ENCODE assay signal across 1 cellular context in genomic region chr20:35741892-35742740, GRCh38.
TF ChIP-seq lines count a peak whose summit lies in the region.

TSS of gene RBM39 (minus strand) at chr20:35742260. CDS start at chr20:35740874, 1,386 bp downstream.

TF ChIP-seq in HepG2, 621 proteins besides CTCF, POLR2A, EP300 and RAD21 (continued from another document and continues in another):
- TF ChIP-seq REST (IDR thresholded peaks at IDR 0.05; ENCODE audit: borderline replicate concordance in 1 of 2, low read depth in 1 of 2, low read length in 2 of 2) (peak in 1 of 2 experiments; percentile 84; a peak in 2 of 4 replicates), JUN (CRISPR knock-in tag; IDR thresholded peaks at IDR 0.05) (peak; percentile 59; the same call in 1 of the 2 replicates), ATM (IDR thresholded peaks at IDR 0.05; ENCODE audit: borderline replicate concordance) (no peak), ZNF326 (CRISPR knock-in tag; IDR thresholded peaks at IDR 0.05; ENCODE audit: borderline replicate concordance) (no peak), KLF13 (CRISPR knock-in tag; IDR thresholded peaks at IDR 0.05) (no peak; the same call in 1 of the 2 replicates), MEIS1 (CRISPR knock-in tag; IDR thresholded peaks at IDR 0.05; ENCODE audit: borderline replicate concordance) (peak; percentile 96), FIP1L1 (IDR thresholded peaks at IDR 0.05; ENCODE audit: borderline replicate concordance, insufficient read depth, low read depth, low read length) (peak; percentile 83; the same call in 1 of the 2 replicates), ZNF138 (CRISPR knock-in tag; IDR thresholded peaks at IDR 0.05; ENCODE audit: low read depth) (peak; percentile 99), NFATC3 (CRISPR knock-in tag; IDR thresholded peaks at IDR 0.05) (peak; percentile 95; the same call in 1 of the 2 replicates), MED13 (CRISPR knock-in tag; IDR thresholded peaks at IDR 0.05) (peak; percentile 96), ARNT2 (CRISPR knock-in tag; IDR thresholded peaks at IDR 0.05; ENCODE audit: low read depth) (peak; percentile 100), DNMT1 (CRISPR knock-in tag; IDR thresholded peaks at IDR 0.05) (no peak), HES4 (CRISPR knock-in tag; IDR thresholded peaks at IDR 0.05; ENCODE audit: borderline replicate concordance) (peak; percentile 99), AHR (CRISPR knock-in tag; IDR thresholded peaks at IDR 0.05) (peak; percentile 99), FOXM1 (CRISPR knock-in tag; IDR thresholded peaks at IDR 0.05) (peak; percentile 82; the same call in 1 of the 2 replicates), ZNF652 (CRISPR knock-in tag; IDR thresholded peaks at IDR 0.05; ENCODE audit: borderline replicate concordance, low read depth) (peak; percentile 52; the same call in 1 of the 2 replicates), MXI1 (IDR thresholded peaks at IDR 0.05; ENCODE audit: borderline replicate concordance, low read depth, low read length) (peak; percentile 99), PAX8 (CRISPR knock-in tag; IDR thresholded peaks at IDR 0.05; ENCODE audit: borderline replicate concordance) (peak; percentile 99), ZNF678 (CRISPR knock-in tag; IDR thresholded peaks at IDR 0.05) (peak; percentile 91; the same call in 1 of the 2 replicates), ZKSCAN1 (IDR thresholded peaks at IDR 0.05; ENCODE audit: low read length) (no peak; the same call in 1 of the 2 replicates), TEAD2 (CRISPR knock-in tag; IDR thresholded peaks at IDR 0.05) (peak; percentile 91), RBM39 (IDR thresholded peaks at IDR 0.05; ENCODE audit: low read depth, low read length, poor library complexity, severe bottlenecking) (peak; percentile 100), ZFP36 (IDR thresholded peaks at IDR 0.05; ENCODE audit: borderline replicate concordance, low read depth, low read length, partially characterized antibody) (no peak), ZNF513 (CRISPR knock-in tag; conservative IDR thresholded peaks at IDR 0.05) (0 out of 2 replicates have a peak, but pooled peaks have one; percentile 88), MTA1 (CRISPR knock-in tag; IDR thresholded peaks at IDR 0.05; ENCODE audit: borderline replicate concordance) (peak; percentile 88), ZBTB33 (CRISPR knock-in tag; IDR thresholded peaks at IDR 0.05) (peak; percentile 72), ISX (CRISPR knock-in tag; conservative IDR thresholded peaks at IDR 0.05) (peak; percentile 99), RAD51 (IDR thresholded peaks at IDR 0.05; ENCODE audit: borderline replicate concordance) (no peak), DRAP1 (CRISPR knock-in tag; IDR thresholded peaks at IDR 0.05) (peak; percentile 97), ZNF34 (CRISPR knock-in tag; IDR thresholded peaks at IDR 0.05; ENCODE audit: borderline replicate concordance) (peak; percentile 91), ZFP41 (CRISPR knock-in tag; IDR thresholded peaks at IDR 0.05; ENCODE audit: borderline replicate concordance) (peak; percentile 94), PHF20 (CRISPR knock-in tag; IDR thresholded peaks at IDR 0.05) (peak; percentile 89), KDM4B (CRISPR knock-in tag; IDR thresholded peaks at IDR 0.05) (peak; percentile 99; the same call in 1 of the 2 replicates), ETV5 (CRISPR knock-in tag; IDR thresholded peaks at IDR 0.05; ENCODE audit: borderline replicate concordance) (peak; percentile 67), HOXA7 (CRISPR knock-in tag; IDR thresholded peaks at IDR 0.05) (peak; percentile 38; the same call in 1 of the 2 replicates)
- TF ChIP-seq, protein P1, sequence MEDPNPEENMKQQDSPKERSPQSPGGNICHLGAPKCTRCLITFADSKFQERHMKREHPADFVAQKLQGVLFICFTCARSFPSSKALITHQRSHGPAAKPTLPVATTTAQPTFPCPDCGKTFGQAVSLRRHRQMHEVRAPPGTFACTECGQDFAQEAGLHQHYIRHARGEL (CRISPR knock-in tag; IDR thresholded peaks at IDR 0.05), result no peak
- TF ChIP-seq, protein P2, sequence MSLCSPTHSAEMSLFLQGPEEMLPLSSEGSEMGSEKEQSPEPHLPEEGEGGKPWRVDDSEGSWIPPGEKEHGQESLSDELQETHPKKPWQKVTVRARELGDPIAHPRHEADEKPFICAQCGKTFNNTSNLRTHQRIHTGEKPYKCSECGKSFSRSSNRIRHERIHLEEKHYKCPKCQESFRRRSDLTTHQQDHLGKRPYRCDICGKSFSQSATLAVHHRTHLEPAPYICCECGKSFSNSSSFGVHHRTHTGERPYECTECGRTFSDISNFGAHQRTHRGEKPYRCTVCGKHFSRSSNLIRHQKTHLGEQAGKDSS (CRISPR knock-in tag; IDR thresholded peaks at IDR 0.05; ENCODE audit: borderline replicate concordance, low read depth), result peak; percentile 35
- TF ChIP-seq, protein P3, sequence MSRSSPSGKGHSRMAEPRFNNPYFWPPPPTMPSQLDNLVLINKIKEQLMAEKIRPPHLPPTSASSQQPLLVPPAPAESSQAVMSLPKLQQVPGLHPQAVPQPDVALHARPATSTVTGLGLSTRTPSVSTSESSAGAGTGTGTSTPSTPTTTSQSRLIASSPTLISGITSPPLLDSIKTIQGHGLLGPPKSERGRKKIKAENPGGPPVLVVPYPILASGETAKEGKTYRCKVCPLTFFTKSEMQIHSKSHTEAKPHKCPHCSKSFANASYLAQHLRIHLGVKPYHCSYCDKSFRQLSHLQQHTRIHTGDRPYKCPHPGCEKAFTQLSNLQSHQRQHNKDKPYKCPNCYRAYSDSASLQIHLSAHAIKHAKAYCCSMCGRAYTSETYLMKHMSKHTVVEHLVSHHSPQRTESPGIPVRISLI (CRISPR knock-in tag; IDR thresholded peaks at IDR 0.05; ENCODE audit: borderline replicate concordance), result peak; percentile 64
- TF ChIP-seq, protein P4, sequence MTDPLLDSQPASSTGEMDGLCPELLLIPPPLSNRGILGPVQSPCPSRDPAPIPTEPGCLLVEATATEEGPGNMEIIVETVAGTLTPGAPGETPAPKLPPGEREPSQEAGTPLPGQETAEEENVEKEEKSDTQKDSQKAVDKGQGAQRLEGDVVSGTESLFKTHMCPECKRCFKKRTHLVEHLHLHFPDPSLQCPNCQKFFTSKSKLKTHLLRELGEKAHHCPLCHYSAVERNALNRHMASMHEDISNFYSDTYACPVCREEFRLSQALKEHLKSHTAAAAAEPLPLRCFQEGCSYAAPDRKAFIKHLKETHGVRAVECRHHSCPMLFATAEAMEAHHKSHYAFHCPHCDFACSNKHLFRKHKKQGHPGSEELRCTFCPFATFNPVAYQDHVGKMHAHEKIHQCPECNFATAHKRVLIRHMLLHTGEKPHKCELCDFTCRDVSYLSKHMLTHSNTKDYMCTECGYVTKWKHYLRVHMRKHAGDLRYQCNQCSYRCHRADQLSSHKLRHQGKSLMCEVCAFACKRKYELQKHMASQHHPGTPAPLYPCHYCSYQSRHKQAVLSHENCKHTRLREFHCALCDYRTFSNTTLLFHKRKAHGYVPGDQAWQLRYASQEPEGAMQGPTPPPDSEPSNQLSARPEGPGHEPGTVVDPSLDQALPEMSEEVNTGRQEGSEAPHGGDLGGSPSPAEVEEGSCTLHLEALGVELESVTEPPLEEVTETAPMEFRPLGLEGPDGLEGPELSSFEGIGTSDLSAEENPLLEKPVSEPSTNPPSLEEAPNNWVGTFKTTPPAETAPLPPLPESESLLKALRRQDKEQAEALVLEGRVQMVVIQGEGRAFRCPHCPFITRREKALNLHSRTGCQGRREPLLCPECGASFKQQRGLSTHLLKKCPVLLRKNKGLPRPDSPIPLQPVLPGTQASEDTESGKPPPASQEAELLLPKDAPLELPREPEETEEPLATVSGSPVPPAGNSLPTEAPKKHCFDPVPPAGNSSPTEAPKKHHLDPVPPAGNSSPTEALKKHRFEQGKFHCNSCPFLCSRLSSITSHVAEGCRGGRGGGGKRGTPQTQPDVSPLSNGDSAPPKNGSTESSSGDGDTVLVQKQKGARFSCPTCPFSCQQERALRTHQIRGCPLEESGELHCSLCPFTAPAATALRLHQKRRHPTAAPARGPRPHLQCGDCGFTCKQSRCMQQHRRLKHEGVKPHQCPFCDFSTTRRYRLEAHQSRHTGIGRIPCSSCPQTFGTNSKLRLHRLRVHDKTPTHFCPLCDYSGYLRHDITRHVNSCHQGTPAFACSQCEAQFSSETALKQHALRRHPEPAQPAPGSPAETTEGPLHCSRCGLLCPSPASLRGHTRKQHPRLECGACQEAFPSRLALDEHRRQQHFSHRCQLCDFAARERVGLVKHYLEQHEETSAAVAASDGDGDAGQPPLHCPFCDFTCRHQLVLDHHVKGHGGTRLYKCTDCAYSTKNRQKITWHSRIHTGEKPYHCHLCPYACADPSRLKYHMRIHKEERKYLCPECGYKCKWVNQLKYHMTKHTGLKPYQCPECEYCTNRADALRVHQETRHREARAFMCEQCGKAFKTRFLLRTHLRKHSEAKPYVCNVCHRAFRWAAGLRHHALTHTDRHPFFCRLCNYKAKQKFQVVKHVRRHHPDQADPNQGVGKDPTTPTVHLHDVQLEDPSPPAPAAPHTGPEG (CRISPR knock-in tag; IDR thresholded peaks at IDR 0.05), result peak; percentile 94
- TF ChIP-seq, protein P5, sequence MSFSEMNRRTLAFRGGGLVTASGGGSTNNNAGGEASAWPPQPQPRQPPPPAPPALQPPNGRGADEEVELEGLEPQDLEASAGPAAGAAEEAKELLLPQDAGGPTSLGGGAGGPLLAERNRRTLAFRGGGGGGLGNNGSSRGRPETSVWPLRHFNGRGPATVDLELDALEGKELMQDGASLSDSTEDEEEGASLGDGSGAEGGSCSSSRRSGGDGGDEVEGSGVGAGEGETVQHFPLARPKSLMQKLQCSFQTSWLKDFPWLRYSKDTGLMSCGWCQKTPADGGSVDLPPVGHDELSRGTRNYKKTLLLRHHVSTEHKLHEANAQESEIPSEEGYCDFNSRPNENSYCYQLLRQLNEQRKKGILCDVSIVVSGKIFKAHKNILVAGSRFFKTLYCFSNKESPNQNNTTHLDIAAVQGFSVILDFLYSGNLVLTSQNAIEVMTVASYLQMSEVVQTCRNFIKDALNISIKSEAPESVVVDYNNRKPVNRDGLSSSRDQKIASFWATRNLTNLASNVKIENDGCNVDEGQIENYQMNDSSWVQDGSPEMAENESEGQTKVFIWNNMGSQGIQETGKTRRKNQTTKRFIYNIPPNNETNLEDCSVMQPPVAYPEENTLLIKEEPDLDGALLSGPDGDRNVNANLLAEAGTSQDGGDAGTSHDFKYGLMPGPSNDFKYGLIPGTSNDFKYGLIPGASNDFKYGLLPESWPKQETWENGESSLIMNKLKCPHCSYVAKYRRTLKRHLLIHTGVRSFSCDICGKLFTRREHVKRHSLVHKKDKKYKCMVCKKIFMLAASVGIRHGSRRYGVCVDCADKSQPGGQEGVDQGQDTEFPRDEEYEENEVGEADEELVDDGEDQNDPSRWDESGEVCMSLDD (CRISPR knock-in tag; IDR thresholded peaks at IDR 0.05; ENCODE audit: borderline replicate concordance), result no peak; the same call in none of the 2 replicates
- TF ChIP-seq, protein P6, sequence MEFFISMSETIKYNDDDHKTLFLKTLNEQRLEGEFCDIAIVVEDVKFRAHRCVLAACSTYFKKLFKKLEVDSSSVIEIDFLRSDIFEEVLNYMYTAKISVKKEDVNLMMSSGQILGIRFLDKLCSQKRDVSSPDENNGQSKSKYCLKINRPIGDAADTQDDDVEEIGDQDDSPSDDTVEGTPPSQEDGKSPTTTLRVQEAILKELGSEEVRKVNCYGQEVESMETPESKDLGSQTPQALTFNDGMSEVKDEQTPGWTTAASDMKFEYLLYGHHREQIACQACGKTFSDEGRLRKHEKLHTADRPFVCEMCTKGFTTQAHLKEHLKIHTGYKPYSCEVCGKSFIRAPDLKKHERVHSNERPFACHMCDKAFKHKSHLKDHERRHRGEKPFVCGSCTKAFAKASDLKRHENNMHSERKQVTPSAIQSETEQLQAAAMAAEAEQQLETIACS (CRISPR knock-in tag; IDR thresholded peaks at IDR 0.05), result peak; percentile 65
